Comparison of ENCODE assay signal across 10 cellular contexts in genomic region chr7:101018271-101019167, GRCh38. TPM values are rescaled to one million over a fixed set of nuclear protein-coding genes. Genes with fewer than 3 reads are reported as not detected.
DNase-seq lines count a peak whose midpoint lies in the region; ATAC-seq and TF ChIP-seq lines count a peak whose summit lies in the region.
"Had no signal": no experiment of that assay in that cellular context is flagged by ENCODE, and none has a peak within 500 bp of the region (broad histone marks: within the 10 kb centered on the region; RNA-seq: fewer than 3 reads in every experiment).

No MANE protein-coding gene starts in this region.

- peaks cover 3% of the 10 kb centered on the region; the same call in 1 of the 2 replicates for H3K27me3 Mint-ChIP-seq in WTC11 (ENCODE audit: low read depth)

- BruUV-seq in PC-3 (replicated peaks; lab: Mats Ljungman, UMichigan) = no TSS peak

- H3K27ac ChIP-seq in vagina (peak overlapping the region; percentile 42), PC-3 (ENCODE audit: low read length) (no peak overlapping the region)

- H3K4me2 ChIP-seq in PC-3 (ENCODE audit: low read length) = no peak overlapping the region

- no peak for TF ChIP-seq POLR2A in vagina (IDR thresholded peaks at IDR 0.05)

- peak overlapping the region; percentile 43 for H3K4me3 Mint-ChIP-seq in WTC11

- intact Hi-C loops in cardiac septum (cut with DNase I) = no loop called here
- intact Hi-C loops in left ventricle myocardium superior (cut with micrococcal nuclease) = no loop called here
- intact Hi-C loops in vagina (cut with DNase I) = no loop called here
- intact Hi-C loops in PC-3 (cut with micrococcal nuclease) = no loop called here

- peaks cover 13% of the 10 kb centered on the region for H3K36me3 Mint-ChIP-seq in WTC11
- H3K36me3 Mint-ChIP-seq: IgD-negative memory B cell had no signal

- CTCF ChIA-PET in WTC11 (lab: Charles Lee) (interaction anchor here (1.1 to 3.4 kb wide), 6 partner anchors 13 to 125 kb away, joined by 3 to 22 read pairs (median 6); no protein-coding TSS in a partner anchor), PC-3 (lab: Charles Lee) (no interaction called here)

- no peaks in the 10 kb centered on the region for H3K27me3 ChIP-seq in vagina
- no peaks in the 10 kb centered on the region for H3K27me3 ChIP-seq in PC-3 (ENCODE audit: low read length)

- H3K9me2 ChIP-seq in PC-3 (replicated peaks; ENCODE audit: low read length) = no peaks in the 10 kb centered on the region

- H3K4me1 Mint-ChIP-seq in WTC11 = peaks cover 21% of the 10 kb centered on the region

- no peak overlapping the region for H3K4me3 ChIP-seq in vagina
- no peak overlapping the region for H3K4me3 ChIP-seq in PC-3 (ENCODE audit: low read length)

- no peak overlapping the region for H2AFZ ChIP-seq in PC-3 (ENCODE audit: low read length)

- H3K4me1 ChIP-seq in vagina (peaks cover 23% of the 10 kb centered on the region), PC-3 (ENCODE audit: insufficient read depth, low read length) (peaks cover 7% of the 10 kb centered on the region)

- H4K20me1 ChIP-seq in PC-3 (ENCODE audit: low read length) = no peaks in the 10 kb centered on the region

- no peaks in the 10 kb centered on the region for H3F3A ChIP-seq in PC-3 (ENCODE audit: low read length, unreplicated experiment)

- DNase-seq in cardiac septum (ENCODE audit: low spot score) = peak; percentile 38
- DNase-seq in left ventricle myocardium superior = no peak
- peak; percentile 56 for DNase-seq in WTC11 (ENCODE audit: low spot score)
- peak; percentile 70 for DNase-seq in iPS-NIHi7 (ENCODE audit: extremely low spot score)
- no peak for DNase-seq in vagina (ENCODE audit: extremely low spot score in 2 of 2)
- no peak for DNase-seq in PC-3
- DNase-seq in GF-D8 (lab: John Stamatoyannopoulos, UW) = no peak

- H3K79me2 ChIP-seq in PC-3 (ENCODE audit: low read length) = no peaks in the 10 kb centered on the region

- H3K36me3 ChIP-seq in vagina (no peaks in the 10 kb centered on the region), PC-3 (ENCODE audit: low read depth, low read length) (no peaks in the 10 kb centered on the region)

- no peaks in the 10 kb centered on the region for H3K9me3 Mint-ChIP-seq in WTC11
- H3K9me3 Mint-ChIP-seq: IgD-negative memory B cell had no signal

- TF ChIP-seq CTCF in WTC11 (IDR thresholded peaks at IDR 0.05) = no peak
- TF ChIP-seq CTCF in vagina (IDR thresholded peaks at IDR 0.05) = no peak
- TF ChIP-seq CTCF in PC-3 (conservative IDR thresholded peaks at IDR 0.05; ENCODE audit: low read depth, low read length) = no peak

- no peak overlapping the region for H3K9ac ChIP-seq in PC-3 (ENCODE audit: low read length)

- no peak for ATAC-seq in left ventricle myocardium superior
- ATAC-seq in WTC11 = peak; percentile 61
- ATAC-seq in PC-3 = no peak
- no peak for ATAC-seq in HG02870 (IDR thresholded peaks at IDR 0.05; ENCODE audit: unreplicated experiment)

- peak overlapping the region; percentile 33; the same call in 1 of the 2 replicates for H3K27ac Mint-ChIP-seq in WTC11

- H3K9me3 ChIP-seq in vagina = no peaks in the 10 kb centered on the region
- no peaks in the 10 kb centered on the region for H3K9me3 ChIP-seq in PC-3 (ENCODE audit: low read length)

- POLR2A ChIA-PET in WTC11 (lab: Charles Lee) (interaction anchor here (0.6 to 1.3 kb wide), 2 partner anchors 53 to 756 kb away, joined by 4 read pairs; no protein-coding TSS in a partner anchor), PC-3 (lab: Charles Lee; ENCODE audit: unreplicated experiment) (interaction anchor here (0.7 kb wide), 1 partner anchor 129 kb away, joined by 3 read pairs; the partner anchor contains the start of gene UFSP1)

TF ChIP-seq in WTC11, 78 proteins besides CTCF, POLR2A, EP300 and RAD21:
- TF ChIP-seq ZNF263 (CRISPR knock-in tag; IDR thresholded peaks at IDR 0.05; ENCODE audit: low read depth) (no peak), FOXP1 (CRISPR knock-in tag; IDR thresholded peaks at IDR 0.05; ENCODE audit: borderline replicate concordance) (no peak), JAZF1 (CRISPR knock-in tag; IDR thresholded peaks at IDR 0.05) (no peak), GRHL2 (CRISPR knock-in tag; IDR thresholded peaks at IDR 0.05; ENCODE audit: insufficient replicate concordance, severe bottlenecking) (no peak), ZNF219 (CRISPR knock-in tag; IDR thresholded peaks at IDR 0.05; ENCODE audit: borderline replicate concordance) (no peak), ZNF423 (CRISPR knock-in tag; IDR thresholded peaks at IDR 0.05) (no peak), MAX (CRISPR knock-in tag; IDR thresholded peaks at IDR 0.05) (no peak), RORB (CRISPR knock-in tag; IDR thresholded peaks at IDR 0.05) (no peak)

RNA-seq across cellular contexts. Expression of gene MUC17, which starts 1.4 kb away (rescaled TPM):
- total RNA-seq in cardiac septum = not detected
- total RNA-seq in left ventricle myocardium superior = not detected
- total RNA-seq in WTC11 (2021) = not detected in 3 replicates
- total RNA-seq in vagina = not detected
- not detected in 2 replicates for total RNA-seq in PC-3 (2014; rRNA removed)
- total RNA-seq: NCI-H460 had no signal

RNA-seq across cellular contexts. Expression of gene MUC12, which starts 49.2 kb away (rescaled TPM):
- total RNA-seq in cardiac septum (0.19 TPM), left ventricle myocardium superior (not detected), WTC11 (2021) (5.7 to 6.5 TPM (median 5.8 TPM) in 3 replicates), vagina (2.7 TPM), PC-3 (2014; rRNA removed) (0.18 and 0.69 TPM in 2 replicates)

Comparison
In these comparisons a context has a peak if more than half of its experiments do, and no peak if none do; other contexts are left out.
1. DNase-seq: peak in cardiac septum (single experiment), WTC11 (single experiment) and iPS-NIHi7 (single experiment); none in left ventricle myocardium superior (single experiment), vagina (0 of 2), PC-3 (single experiment) and GF-D8 (single experiment).